ENCODE assay signal across 8 cellular contexts in the genomic region with DNA sequence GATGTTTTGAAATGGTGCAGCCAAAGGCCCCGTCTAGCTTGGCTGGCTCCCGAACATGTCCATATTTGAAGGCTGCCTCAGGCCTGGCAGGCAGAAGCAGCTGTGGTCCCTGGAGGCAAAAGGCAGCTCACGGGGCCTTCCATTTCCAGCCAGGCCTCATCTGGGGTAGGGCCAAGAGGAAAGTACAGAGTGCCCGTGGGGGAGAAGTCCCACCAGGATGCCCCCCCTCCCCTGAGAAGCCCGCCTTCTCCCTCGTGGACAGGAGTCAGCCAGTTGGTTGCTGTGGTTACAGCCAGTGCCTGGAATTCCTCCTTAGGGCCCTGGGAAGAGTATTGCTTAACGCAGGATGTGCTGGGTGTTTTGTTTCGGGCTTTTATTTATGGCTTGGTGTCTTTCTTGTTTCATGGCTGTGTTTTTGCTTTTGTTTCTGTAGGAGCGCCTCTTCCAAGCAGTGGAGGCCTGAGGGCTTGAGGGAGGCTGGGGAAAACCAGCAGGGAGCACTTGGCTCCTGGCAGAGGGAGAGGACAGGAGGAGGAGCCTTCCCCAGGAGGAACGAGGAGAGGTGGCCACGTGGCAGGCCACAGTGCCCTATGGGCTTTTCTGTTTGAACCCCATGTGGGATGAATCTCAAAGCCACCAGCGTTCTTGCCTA. TPM values are rescaled to one million over a fixed set of nuclear protein-coding genes. Genes with fewer than 3 reads are reported as not detected.
DNase-seq lines count a peak whose midpoint lies in the region; ATAC-seq and TF ChIP-seq lines count a peak whose summit lies in the region.

No MANE protein-coding gene starts in this region.

- H3K4me1 ChIP-seq in adrenal gland (replicated peaks in 1 of 2), result peaks cover 55 to 81% of the 10 kb centered on the region in 2 donors
- no peaks in the 10 kb centered on the region for H3K4me1 ChIP-seq in CD4-positive, alpha-beta memory T cell (ENCODE audit: insufficient read depth, low read length)

- H3K36me3 Mint-ChIP-seq in activated T-cell treated with anti-CD3 and anti-CD28 coated beads, Interleukin-2, amount 50 U/mL, for 4 hours (ENCODE audit: insufficient read depth), result no peaks in the 10 kb centered on the region
- H3K36me3 Mint-ChIP-seq in CD4-positive, alpha-beta memory T cell, result no peaks in the 10 kb centered on the region

- ATAC-seq in activated T-cell treated with anti-CD3 and anti-CD28 coated beads, Interleukin-2, amount 50 U/mL, for 4 hours, result no peak
- ATAC-seq in HG02642 (IDR thresholded peaks at IDR 0.05; ENCODE audit: poor library complexity, unreplicated experiment), result no peak

- POLR2A ChIA-PET in CD4-positive, alpha-beta memory T cell (lab: Charles Lee; ENCODE audit: partially characterized antibody), result interaction anchor here (1.0 kb wide), 1 partner anchor 1556 kb away, joined by 3 read pairs; no protein-coding TSS in a partner anchor

- no peaks in the 10 kb centered on the region for H3K9me3 Mint-ChIP-seq in activated T-cell treated with anti-CD3 and anti-CD28 coated beads, Interleukin-2, amount 50 U/mL, for 4 hours
- no peaks in the 10 kb centered on the region for H3K9me3 Mint-ChIP-seq in CD4-positive, alpha-beta memory T cell

- H3K27ac ChIP-seq in adrenal gland, result peak overlapping the region; percentile 34 to 91 (median 75)
- H3K27ac ChIP-seq in CD4-positive, alpha-beta memory T cell (ENCODE audit: low read depth, low read length), result no peak overlapping the region

- 18 to 28% (median 25%) methylated on average over 9 to 12 of the region's 12 CpGs for WGBS in adrenal gland, 4 donors

- CTCF ChIA-PET in CD4-positive, alpha-beta memory T cell (lab: Charles Lee; ENCODE audit: partially characterized antibody), result no interaction called here

- intact Hi-C loops in adrenal gland (cut with DNase I), result no loop called here
- intact Hi-C loops in cardiac septum (cut with DNase I), result no loop called here
- intact Hi-C loops in posterior cingulate gyrus (cut with DNase I), result loop anchor here (5.0 kb wide), 1 partner anchor 42 kb away; no protein-coding TSS in a partner anchor
- intact Hi-C loops in CD4-positive, alpha-beta memory T cell (cut with micrococcal nuclease), result no loop called here

- no peaks in the 10 kb centered on the region for H3K9me3 ChIP-seq in adrenal gland (replicated peaks in 1 of 3)
- H3K9me3 ChIP-seq in CD4-positive, alpha-beta memory T cell (ENCODE audit: control insufficient read depth in 1 of 2, low read length in 2 of 2), result no peaks in the 10 kb centered on the region

- no peaks in the 10 kb centered on the region for H3K27me3 Mint-ChIP-seq in activated T-cell treated with anti-CD3 and anti-CD28 coated beads, Interleukin-2, amount 50 U/mL, for 4 hours (ENCODE audit: low read depth)
- no peaks in the 10 kb centered on the region for H3K27me3 Mint-ChIP-seq in CD4-positive, alpha-beta memory T cell

- H3K4me3 ChIP-seq in adrenal gland, result no peak overlapping the region
- H3K4me3 ChIP-seq in CD4-positive, alpha-beta memory T cell (ENCODE audit: low read length in 2 of 2), result no peak overlapping the region

- DNase-seq in DMS79 treated with DMSO at 0.1 percent for 48 hours (lab: John Stamatoyannopoulos, UW), result peak; percentile 6
- DNase-seq in adrenal gland, result peak; percentile 67 to 96 (median 88)
- DNase-seq in cardiac septum (ENCODE audit: low spot score), result peak; percentile 86
- peak in 8 of 10 donors; percentile 42 to 90 (median 66) for DNase-seq in posterior cingulate gyrus
- no peak for DNase-seq in SIG-M5 (lab: John Stamatoyannopoulos, UW)
- no peak for DNase-seq in activated T-cell treated with anti-CD3 and anti-CD28 coated beads, Interleukin-2, amount 50 U/mL, for 4 hours
- DNase-seq in CD4-positive, alpha-beta memory T cell, result no peak

- H3K4me1 Mint-ChIP-seq in activated T-cell treated with anti-CD3 and anti-CD28 coated beads, Interleukin-2, amount 50 U/mL, for 4 hours (ENCODE audit: low read depth), result no peaks in the 10 kb centered on the region
- H3K4me1 Mint-ChIP-seq in CD4-positive, alpha-beta memory T cell, result no peaks in the 10 kb centered on the region

- H3K4me3 Mint-ChIP-seq in activated T-cell treated with anti-CD3 and anti-CD28 coated beads, Interleukin-2, amount 50 U/mL, for 4 hours, result no peak overlapping the region
- H3K4me3 Mint-ChIP-seq in CD4-positive, alpha-beta memory T cell, result no peak overlapping the region

- TF ChIP-seq POLR2A in adrenal gland (IDR thresholded peaks at IDR 0.05), result no peak

- no peak for TF ChIP-seq CTCF in adrenal gland (IDR thresholded peaks at IDR 0.05)

- no peak overlapping the region for H3K27ac Mint-ChIP-seq in CD4-positive, alpha-beta memory T cell

- peaks cover 0 to 23% of the 10 kb centered on the region in 2 donors for H3K36me3 ChIP-seq in adrenal gland (replicated peaks in 1 of 2)
- H3K36me3 ChIP-seq in CD4-positive, alpha-beta memory T cell (ENCODE audit: insufficient read depth, low read length), result no peaks in the 10 kb centered on the region

- H3K27me3 ChIP-seq in adrenal gland, result no peaks in the 10 kb centered on the region
- H3K27me3 ChIP-seq in CD4-positive, alpha-beta memory T cell (ENCODE audit: insufficient read depth, low read length), result no peaks in the 10 kb centered on the region

RNA-seq across cellular contexts. Expression of a gene that starts 45.4 kb away (rescaled TPM):
- 10 to 100 TPM; 32.2 to 49.7 (median 35.9) TPM for total RNA-seq in adrenal gland
- 10 to 100 TPM in 1 of 3 donors, 1 to 10 TPM in 2; 3.9 to 30.2 (median 5.4) TPM for polyA plus RNA-seq in adrenal gland
- total RNA-seq in cardiac septum, result 24.4 TPM
- 1 to 10 TPM in 2 of 3 donors, under 1 TPM in 1; 0.90 to 2.0 (median 1.1) TPM for total RNA-seq in activated T-cell treated with anti-CD3 and anti-CD28 coated beads, Interleukin-2, amount 50 U/mL, for 4 hours
- not detected for total RNA-seq in CD4-positive, alpha-beta memory T cell
- not detected for polyA plus RNA-seq in CD4-positive, alpha-beta memory T cell

Comparison
In these comparisons a context has a peak if more than half of its experiments do, and no peak if none do; other contexts are left out.
1. DNase-seq: peak in DMS79 treated with DMSO at 0.1 percent for 48 hours (single experiment), adrenal gland (7 of 7), cardiac septum (single experiment) and posterior cingulate gyrus (8 of 10); none in SIG-M5 (single experiment), activated T-cell treated with anti-CD3 and anti-CD28 coated beads, Interleukin-2, amount 50 U/mL, for 4 hours (single experiment) and CD4-positive, alpha-beta memory T cell (0 of 5).